ENCODE assay signal across 8 cellular contexts in genomic region chr1:178134061-178134460, GRCh38. TPM values are rescaled to one million over a fixed set of nuclear protein-coding genes. Genes with fewer than 3 reads are reported as not detected.
DNase-seq lines count a peak whose midpoint lies in the region; ATAC-seq and TF ChIP-seq lines count a peak whose summit lies in the region.

No MANE protein-coding gene starts in this region.

- no peak overlapping the region for H3K27ac Mint-ChIP-seq in progenitor cell of endocrine pancreas

- no peaks in the 10 kb centered on the region for H3K36me3 ChIP-seq in PC-3 (ENCODE audit: low read depth, low read length)

- H3K4me3 ChIP-seq in PC-3 (ENCODE audit: low read length), result no peak overlapping the region

- peaks cover 4% of the 10 kb centered on the region for H3K4me1 Mint-ChIP-seq in progenitor cell of endocrine pancreas (ENCODE audit: low read depth)

- intact Hi-C loops in PC-3 (cut with micrococcal nuclease), result no loop called here

- peaks cover 15% of the 10 kb centered on the region for H3K79me2 ChIP-seq in PC-3 (ENCODE audit: low read length)

- TF ChIP-seq CTCF in PC-3 (conservative IDR thresholded peaks at IDR 0.05; ENCODE audit: low read depth, low read length), result no peak
- no peak for TF ChIP-seq CTCF in progenitor cell of endocrine pancreas (IDR thresholded peaks at IDR 0.05; ENCODE audit: unreplicated experiment)

- no peaks in the 10 kb centered on the region for H3F3A ChIP-seq in PC-3 (ENCODE audit: low read length, unreplicated experiment)

- H3K9ac ChIP-seq in PC-3 (ENCODE audit: low read length), result no peak overlapping the region

- no peaks in the 10 kb centered on the region for H3K27me3 Mint-ChIP-seq in progenitor cell of endocrine pancreas

- no peak overlapping the region for H3K4me2 ChIP-seq in PC-3 (ENCODE audit: low read length)

- H3K4me1 ChIP-seq in PC-3 (ENCODE audit: insufficient read depth, low read length), result 0 out of 2 replicates have a peak, but pooled peaks cover 2% of the 10 kb centered on the region

- no peak overlapping the region for H3K27ac ChIP-seq in PC-3 (ENCODE audit: low read length)

- no TSS peak for BruUV-seq in PC-3 (replicated peaks; lab: Mats Ljungman, UMichigan)

- CTCF ChIA-PET in PC-3 (lab: Charles Lee), result no interaction called here

- H4K20me1 ChIP-seq in PC-3 (ENCODE audit: low read length), result no peaks in the 10 kb centered on the region

- ATAC-seq in PC-3 (no peak), esophagus mucosa (peak; percentile 66)

- no peak overlapping the region for H3K4me3 Mint-ChIP-seq in progenitor cell of endocrine pancreas (ENCODE audit: low read depth)

- no peaks in the 10 kb centered on the region for H3K9me2 ChIP-seq in PC-3 (replicated peaks; ENCODE audit: low read length)

- no peak overlapping the region for H2AFZ ChIP-seq in PC-3 (ENCODE audit: low read length)

- H3K36me3 Mint-ChIP-seq in progenitor cell of endocrine pancreas (ENCODE audit: insufficient read depth), result peaks cover 4% of the 10 kb centered on the region

- DNase-seq in GDM1 (lab: John Stamatoyannopoulos, UW) (peak; percentile 63), PC-3 (peak; percentile 19), myocyte (ENCODE audit: low read depth) (peak; percentile 46), progenitor cell of endocrine pancreas (ENCODE audit: low spot score, unreplicated experiment) (no peak), occipital lobe (lab: John Stamatoyannopoulos, UW) (no peak), activated gamma-delta T cell treated with Interleukin-2 at 50 U/mL for 16 hours (no peak), NCI-H748 (lab: John Stamatoyannopoulos, UW; ENCODE audit: unreplicated experiment) (no peak)

- H3K27me3 ChIP-seq in PC-3 (ENCODE audit: low read length), result no peaks in the 10 kb centered on the region

- H3K9me3 Mint-ChIP-seq in progenitor cell of endocrine pancreas (ENCODE audit: low read depth), result peaks cover 5% of the 10 kb centered on the region

- no peaks in the 10 kb centered on the region for H3K9me3 ChIP-seq in PC-3 (ENCODE audit: low read length)

- POLR2A ChIA-PET in PC-3 (lab: Charles Lee; ENCODE audit: unreplicated experiment), result no interaction called here

RNA-seq across cellular contexts. Expression of gene RASAL2, which starts 40.2 kb away (rescaled TPM):
- total RNA-seq in PC-3 (2014; rRNA removed) (7.9 and 11.3 TPM in 2 replicates), esophagus mucosa (19.2 TPM), myocyte (21.3 and 24.3 TPM in 2 replicates), progenitor cell of endocrine pancreas (28.5 and 30.5 TPM in 2 replicates), occipital lobe (41.8 TPM)
- polyA plus RNA-seq in myocyte (2012), result 13.1 TPM

Comparison
In these comparisons a context has a peak if more than half of its experiments do, and no peak if none do; other contexts are left out.
1. DNase-seq: peak in GDM1 (single experiment), PC-3 (single experiment) and myocyte (single experiment); none in progenitor cell of endocrine pancreas (single experiment), occipital lobe (single experiment), activated gamma-delta T cell treated with Interleukin-2 at 50 U/mL for 16 hours (single experiment) and NCI-H748 (single experiment).